Comparison of ENCODE assay signal across 26 cellular contexts in the genomic region with DNA sequence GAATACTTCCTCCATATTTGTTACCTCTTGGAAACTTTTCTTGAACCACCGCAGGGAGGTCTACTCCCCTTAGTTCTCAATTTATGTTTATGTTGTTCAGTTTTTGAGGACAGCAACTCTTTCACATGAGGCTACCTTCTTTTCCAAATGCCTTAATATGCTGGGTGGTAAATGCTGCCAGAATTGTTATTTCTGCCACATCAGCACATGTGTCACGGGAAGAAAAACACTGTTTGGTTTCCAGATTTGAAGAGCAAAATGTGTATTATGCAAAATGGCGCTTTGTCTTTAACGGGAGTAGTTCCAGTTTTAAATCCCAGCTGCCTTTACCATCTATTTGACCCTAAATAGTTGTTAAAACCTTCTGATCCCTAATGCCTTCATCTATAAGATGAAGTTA.
"Had no signal": no experiment of that assay in that cellular context is flagged by ENCODE, and none has a peak within 500 bp of the region (broad histone marks: within the 10 kb centered on the region; RNA-seq: fewer than 3 reads in every experiment).

No MANE protein-coding gene starts in this region.

- H3K27ac ChIP-seq: epithelial cell of prostate, gastrocnemius medialis, pancreas, suprapubic skin had no signal

- H3K27ac Mint-ChIP-seq: dendritic cell treated with granulocyte-macrophage colony-stimulating factor and Interleukin-4, amounts not matched to agents 40 ng/mL and 50 ng/mL, for 4 days; endodermal cell; nephron progenitor cell; progenitor cell of endocrine pancreas; stimulated activated naive CD8-positive, alpha-beta T cell treated with anti-CD3 and anti-CD28 coated beads, Interleukin-15, amount 100 ng/mL, for 72 hours; type B pancreatic cell had no signal

- H3K27me3 Mint-ChIP-seq: dendritic cell treated with granulocyte-macrophage colony-stimulating factor and Interleukin-4, amounts not matched to agents 40 ng/mL and 50 ng/mL, for 4 days; naive thymus-derived CD8-positive, alpha-beta T cell; progenitor cell of endocrine pancreas; stimulated activated naive CD8-positive, alpha-beta T cell treated with anti-CD3 and anti-CD28 coated beads, Interleukin-15, amount 100 ng/mL, for 72 hours; type B pancreatic cell had no signal

- H3K9me3 Mint-ChIP-seq: naive thymus-derived CD8-positive, alpha-beta T cell; stimulated activated naive CD8-positive, alpha-beta T cell treated with anti-CD3 and anti-CD28 coated beads, Interleukin-15, amount 100 ng/mL, for 72 hours; type B pancreatic cell had no signal

- DNase-seq: cerebellar nuclear complex; effector CD8-positive, alpha-beta T cell; endodermal cell; gastrocnemius medialis; head of caudate nucleus; kidney; mesendoderm; midbrain; naive thymus-derived CD8-positive, alpha-beta T cell; nephron progenitor cell; nucleus accumbens; pancreas; stimulated activated CD4-positive, alpha-beta T cell treated with anti-CD3 and anti-CD28 coated beads, Interleukin-12 subunit alpha, Interleukin-12 subunit beta, amount 100 ng/mL, for 4 hours; stimulated activated CD4-positive, alpha-beta T cell treated with anti-CD3 and anti-CD28 coated beads, Interleukin-1b, Interleukin-23, amount 100 ng/mL, for 48 hours; stimulated activated CD4-positive, alpha-beta T cell treated with anti-CD3 and anti-CD28 coated beads, Interleukin-4, amount 100 ng/mL, for 1 hour; stimulated activated CD8-positive, alpha-beta memory T cell treated with anti-CD3 and anti-CD28 coated beads, Interleukin-4, amount 100 ng/mL, for 48 hours; stimulated activated naive CD4-positive, alpha-beta T cell; stimulated activated naive CD8-positive, alpha-beta T cell treated with anti-CD3 and anti-CD28 coated beads, Interleukin-15, amount 100 ng/mL, for 72 hours had no signal

- H3K4me3 ChIP-seq: gastrocnemius medialis, pancreas, smooth muscle cell, suprapubic skin had no signal

- H3K36me3 ChIP-seq: gastrocnemius medialis, pancreas, suprapubic skin had no signal

- FAIRE-seq: colon, kidney, pancreas had no signal

- H3K4me2 ChIP-seq: smooth muscle cell had no signal

- H3K9me3 ChIP-seq: gastrocnemius medialis, pancreas, suprapubic skin had no signal

- ATAC-seq: esophagus mucosa; gastrocnemius medialis; naive thymus-derived CD8-positive, alpha-beta T cell; pancreas; stimulated activated naive CD8-positive, alpha-beta T cell treated with anti-CD3 and anti-CD28 coated beads, Interleukin-15, amount 100 ng/mL, for 72 hours had no signal

- H3K36me3 Mint-ChIP-seq: naive thymus-derived CD8-positive, alpha-beta T cell; type B pancreatic cell had no signal

- H3K4me1 ChIP-seq: gastrocnemius medialis, suprapubic skin had no signal

- H3K4me3 Mint-ChIP-seq: dendritic cell treated with granulocyte-macrophage colony-stimulating factor and Interleukin-4, amounts not matched to agents 40 ng/mL and 50 ng/mL, for 4 days; endodermal cell; naive thymus-derived CD8-positive, alpha-beta T cell; nephron progenitor cell; stimulated activated naive CD8-positive, alpha-beta T cell treated with anti-CD3 and anti-CD28 coated beads, Interleukin-15, amount 100 ng/mL, for 72 hours; type B pancreatic cell had no signal

- H3K27me3 ChIP-seq: gastrocnemius medialis, pancreas, suprapubic skin had no signal
